8 cellular contexts compared by ENCODE assay signal in genomic region chr7:92245487-92246362, GRCh38. TPM values are rescaled to one million over a fixed set of nuclear protein-coding genes. Genes with fewer than 3 reads are reported as not detected.
DNase-seq lines count a peak whose midpoint lies in the region; ATAC-seq, FAIRE-seq and TF ChIP-seq lines count a peak whose summit lies in the region.

Gene ANKIB1, plus strand, starts transcription at chr7:92245974. Its CDS starts 49,005 bp downstream, at chr7:92294979.
Gene KRIT1, minus strand, starts transcription at chr7:92245914. Its CDS starts 3,779 bp downstream, at chr7:92242135.

- BruUV-seq in Caco-2 (replicated peaks; lab: Mats Ljungman, UMichigan) = no TSS peak

- H3K4me1 ChIP-seq in Caco-2 = peaks cover 16% of the 10 kb centered on the region
- H3K4me1 ChIP-seq in endocrine pancreas (ENCODE audit: control insufficient read depth, insufficient read depth, low read length) = peaks cover 15% of the 10 kb centered on the region

- H3K4me3 ChIP-seq in Caco-2 (ENCODE audit: low read depth, low read length) = peak within 1 kb of the TSS; percentile 94
- H3K4me3 ChIP-seq in endocrine pancreas (ENCODE audit: control insufficient read depth, insufficient read depth, low read length) = peak within 1 kb of the TSS; percentile 88

- H3K27me3 Mint-ChIP-seq in Caco-2 (ENCODE audit: insufficient read depth, unreplicated experiment) = no peaks in the 10 kb centered on the region
- H3K27me3 Mint-ChIP-seq in activated CD8-positive, alpha-beta memory T cell treated with anti-CD3 and anti-CD28 coated beads, Interleukin-2, amount 10 ng/mL, durations not matched to agents 7 days and 5 days = no peaks in the 10 kb centered on the region

- H3K36me3 Mint-ChIP-seq in Caco-2 (ENCODE audit: insufficient read depth, unreplicated experiment) = peaks cover 14% of the 10 kb centered on the region
- H3K36me3 Mint-ChIP-seq in activated CD8-positive, alpha-beta memory T cell treated with anti-CD3 and anti-CD28 coated beads, Interleukin-2, amount 10 ng/mL, durations not matched to agents 7 days and 5 days = peaks cover 14% of the 10 kb centered on the region

- H3K36me3 ChIP-seq in Caco-2 (ENCODE audit: control insufficient read depth, insufficient read depth, low read length) (peaks cover 1% of the 10 kb centered on the region; the same call in 1 of the 2 replicates), endocrine pancreas (ENCODE audit: control insufficient read depth, insufficient read depth, low read length) (no peaks in the 10 kb centered on the region)

- no peaks in the 10 kb centered on the region for H3K9me3 ChIP-seq in Caco-2
- no peaks in the 10 kb centered on the region for H3K9me3 ChIP-seq in endocrine pancreas (ENCODE audit: control insufficient read depth, low read length)

- TF ChIP-seq CTCF in Caco-2 (IDR thresholded peaks at IDR 0.05; ENCODE audit: insufficient read depth in 1 of 2, low read depth in 1 of 2, low read length in 1 of 2, severe bottlenecking in 1 of 2, unreplicated experiment in 1 of 2) = peak; percentile 1 to 31

- peaks cover 13% of the 10 kb centered on the region for H3K4me1 Mint-ChIP-seq in Caco-2 (ENCODE audit: low read depth, unreplicated experiment)
- peaks cover 43% of the 10 kb centered on the region for H3K4me1 Mint-ChIP-seq in activated CD8-positive, alpha-beta memory T cell treated with anti-CD3 and anti-CD28 coated beads, Interleukin-2, amount 10 ng/mL, durations not matched to agents 7 days and 5 days

- no peak for FAIRE-seq in HTR-8/SVneo (lab: Jason Lieb, UNC)

- peak within 1 kb of the TSS; percentile 91 for H3K9ac ChIP-seq in endocrine pancreas (ENCODE audit: control insufficient read depth, insufficient read depth, low read length)

- DNase-seq in Caco-2 = peak; percentile 91 to 92
- peak; percentile 79 for DNase-seq in HTR-8/SVneo (ENCODE audit: insufficient read length, low spot score)
- DNase-seq in NOMO-1 treated with dmso at 0.1 percent for 144 hours (lab: John Stamatoyannopoulos, UW; ENCODE audit: unreplicated experiment) = peak; percentile 95
- DNase-seq in activated CD8-positive, alpha-beta memory T cell treated with anti-CD3 and anti-CD28 coated beads, Interleukin-2, amount 10 ng/mL, durations not matched to agents 7 days and 5 days = peak; percentile 94
- DNase-seq in mesenteric fat pad (ENCODE audit: low spot score) = peak; percentile 95
- DNase-seq in stimulated activated CD8-positive, alpha-beta memory T cell treated with anti-CD3 and anti-CD28 coated beads, Interleukin-15, amount 100 ng/mL, for 48 hours (ENCODE audit: low read depth in 2 of 2) = peak; percentile 80 to 83

- H3K9me3 Mint-ChIP-seq in Caco-2 (ENCODE audit: unreplicated experiment) = no peaks in the 10 kb centered on the region
- H3K9me3 Mint-ChIP-seq in activated CD8-positive, alpha-beta memory T cell treated with anti-CD3 and anti-CD28 coated beads, Interleukin-2, amount 10 ng/mL, durations not matched to agents 7 days and 5 days (ENCODE audit: low read depth) = no peaks in the 10 kb centered on the region

- peak; percentile 70 for ATAC-seq in GM21367 (IDR thresholded peaks at IDR 0.05; ENCODE audit: unreplicated experiment)
- ATAC-seq in activated CD8-positive, alpha-beta memory T cell treated with anti-CD3 and anti-CD28 coated beads, Interleukin-2, amount 10 ng/mL, durations not matched to agents 7 days and 5 days = peak; percentile 80

- intact Hi-C loops in Caco-2 (cut with micrococcal nuclease; ENCODE audit: unreplicated experiment) = loop anchor here (1.0 to 10.0 kb wide), 3 partner anchors 87 to 261 kb away; partner anchors contain the start of gene CYP51A1

- H3K4me3 Mint-ChIP-seq in Caco-2 (ENCODE audit: unreplicated experiment) = peak within 1 kb of the TSS; percentile 98
- peak within 1 kb of the TSS; percentile 90 for H3K4me3 Mint-ChIP-seq in activated CD8-positive, alpha-beta memory T cell treated with anti-CD3 and anti-CD28 coated beads, Interleukin-2, amount 10 ng/mL, durations not matched to agents 7 days and 5 days

- H3K27ac Mint-ChIP-seq in Caco-2 (ENCODE audit: unreplicated experiment) = peak within 1 kb of the TSS; percentile 99
- H3K27ac Mint-ChIP-seq in activated CD8-positive, alpha-beta memory T cell treated with anti-CD3 and anti-CD28 coated beads, Interleukin-2, amount 10 ng/mL, durations not matched to agents 7 days and 5 days = peak within 1 kb of the TSS; percentile 100

- H3K27me3 ChIP-seq in Caco-2 (replicated peaks; ENCODE audit: control insufficient read depth, insufficient read depth, low read length) (no peaks in the 10 kb centered on the region), endocrine pancreas (ENCODE audit: control insufficient read depth, insufficient read depth, low read length) (no peaks in the 10 kb centered on the region)

- POLR2A ChIA-PET in Caco-2 (lab: Charles Lee) = interaction anchor here (0.5 to 2.6 kb wide), 8 partner anchors 12 to 345 kb away, joined by 3 to 24 read pairs (median 4); partner anchors contain the start of genes CYP51A1, GATAD1, PEX1 and RBM48

- CTCF ChIA-PET in Caco-2 (lab: Charles Lee) = interaction anchor here (0.7 to 2.4 kb wide), 4 partner anchors 111 to 202 kb away, joined by 3 to 25 read pairs (median 4); partner anchors contain the start of genes CYP51A1 and GATAD1
- CTCF ChIA-PET in activated CD8-positive, alpha-beta memory T cell treated with anti-CD3 and anti-CD28 coated beads, Interleukin-2, amount 10 ng/mL, durations not matched to agents 7 days and 5 days (lab: Charles Lee) = interaction anchor here (1.0 to 3.4 kb wide), 4 partner anchors 47 to 202 kb away, joined by 3 to 31 read pairs (median 4); partner anchors contain the start of gene GATAD1

RNA-seq across cellular contexts. Expression of gene ANKIB1, which starts in this region (rescaled TPM):
- 56.6 and 57.2 TPM in 2 replicates for total RNA-seq in Caco-2 (2022)
- 10 to 100 TPM; 55.2 to 73.3 TPM for total RNA-seq in activated CD8-positive, alpha-beta memory T cell treated with anti-CD3 and anti-CD28 coated beads, Interleukin-2, amount 10 ng/mL, durations not matched to agents 7 days and 5 days
- total RNA-seq in mesenteric fat pad = 66.9 TPM

RNA-seq across cellular contexts. Expression of gene KRIT1, which starts in this region (rescaled TPM):
- total RNA-seq in Caco-2 (2022) = 50.3 and 54.4 TPM in 2 replicates
- 10 to 100 TPM; 45.4 to 46.4 TPM for total RNA-seq in activated CD8-positive, alpha-beta memory T cell treated with anti-CD3 and anti-CD28 coated beads, Interleukin-2, amount 10 ng/mL, durations not matched to agents 7 days and 5 days
- 29.0 TPM for total RNA-seq in mesenteric fat pad

Comparison
In these comparisons a context has a peak if more than half of its experiments do, and no peak if none do; other contexts are left out.
1. Peak in every context shown above with its lines: DNase-seq, ATAC-seq and H3K4me3 ChIP-seq.